13 cellular contexts compared by ENCODE assay signal in the genomic region with DNA sequence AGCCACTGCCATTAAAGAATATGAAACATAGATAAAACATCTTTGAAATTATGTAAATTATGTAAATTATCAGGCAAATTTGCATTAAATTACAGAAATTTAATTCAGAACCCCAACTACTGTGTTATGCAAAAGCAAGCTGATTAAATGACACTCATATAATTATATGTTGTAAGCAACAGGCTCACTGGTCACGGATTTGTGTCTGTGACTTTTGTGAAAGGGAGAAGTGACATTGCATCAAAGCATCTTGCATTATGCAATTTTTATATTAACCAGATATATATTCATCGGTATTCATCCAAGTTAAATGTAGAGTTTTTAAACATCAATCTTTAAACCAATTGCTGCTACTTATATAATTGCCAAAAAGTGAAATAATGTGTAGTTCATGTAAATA. TPM values are rescaled to one million over a fixed set of nuclear protein-coding genes. Genes with fewer than 3 reads are reported as not detected.
DNase-seq lines count a peak whose midpoint lies in the region; ATAC-seq and TF ChIP-seq lines count a peak whose summit lies in the region.
"Had no signal": no experiment of that assay in that cellular context is flagged by ENCODE, and none has a peak within 500 bp of the region (broad histone marks: within the 10 kb centered on the region; RNA-seq: fewer than 3 reads in every experiment).

No MANE protein-coding gene starts in this region.

- H2BK12ac ChIP-seq in trophoblast cell (ENCODE audit: low read length) = no peak overlapping the region

- no peak for TF ChIP-seq CTCF in MCF 10A (IDR thresholded peaks at IDR 0.05; ENCODE audit: unreplicated experiment)

- DNase-seq in AML-193 (lab: John Stamatoyannopoulos, UW) = peak; percentile 73 to 79
- DNase-seq in CD1c-positive myeloid dendritic cell (ENCODE audit: extremely low spot score) = peak; percentile 71
- DNase-seq in NOMO-1 treated with DMSO at 0.1 percent for 48 hours (lab: John Stamatoyannopoulos, UW; ENCODE audit: unreplicated experiment) = peak; percentile 89
- DNase-seq in naive thymus-derived CD4-positive, alpha-beta T cell = no peak
- no peak for DNase-seq in MCF 10A (ENCODE audit: unreplicated experiment)
- DNase-seq in CD8-positive, alpha-beta memory T cell = no peak
- DNase-seq in trophoblast cell = no peak
- DNase-seq: BE2C, DMS53, GF-D8, HCEC 1CT, HFFc6 had no signal

- H3K79me1 ChIP-seq in trophoblast cell (ENCODE audit: low read length) = no peaks in the 10 kb centered on the region

- H3K4me1 Mint-ChIP-seq in naive thymus-derived CD4-positive, alpha-beta T cell = peaks cover 17 to 32% (median 26%) of the 10 kb centered on the region in 7 donors
- no peaks in the 10 kb centered on the region for H3K4me1 Mint-ChIP-seq in MCF 10A (ENCODE audit: insufficient read depth, unreplicated experiment)
- peaks cover 19 to 36% (median 27%) of the 10 kb centered on the region in 3 donors for H3K4me1 Mint-ChIP-seq in CD8-positive, alpha-beta memory T cell

- no peak overlapping the region for H3K4me2 ChIP-seq in trophoblast cell (ENCODE audit: low read length)

- no peak overlapping the region for H4K12ac ChIP-seq in trophoblast cell (ENCODE audit: low read depth, low read length)

- no TSS peak for BruUV-seq in MCF 10A (replicated peaks; lab: Mats Ljungman, UMichigan)

- no peak overlapping the region for H3K4me3 Mint-ChIP-seq in naive thymus-derived CD4-positive, alpha-beta T cell
- H3K4me3 Mint-ChIP-seq in MCF 10A (ENCODE audit: unreplicated experiment) = no peak overlapping the region
- no peak overlapping the region for H3K4me3 Mint-ChIP-seq in CD8-positive, alpha-beta memory T cell
- H3K4me3 Mint-ChIP-seq: HFFc6 had no signal

- CTCF ChIA-PET in naive thymus-derived CD4-positive, alpha-beta T cell (lab: Charles Lee) = interaction anchor here (1.0 to 1.3 kb wide), 2 partner anchors 20 to 43 kb away, joined by 3 to 6 read pairs; no protein-coding TSS in a partner anchor
- CTCF ChIA-PET in MCF 10A (lab: Yijun Ruan, JAX) = no interaction called here
- CTCF ChIA-PET in CD8-positive, alpha-beta memory T cell (lab: Charles Lee) = interaction anchor here (1.3 to 2.0 kb wide), 2 partner anchors 20 kb away, joined by 4 to 13 read pairs; no protein-coding TSS in a partner anchor

- H3K36me3 Mint-ChIP-seq in naive thymus-derived CD4-positive, alpha-beta T cell = peaks cover 0 to 22% (median 8%) of the 10 kb centered on the region in 5 donors
- H3K36me3 Mint-ChIP-seq in MCF 10A (ENCODE audit: insufficient read depth, unreplicated experiment) = no peaks in the 10 kb centered on the region
- peaks cover 0 to 20% (median 7%) of the 10 kb centered on the region in 3 donors for H3K36me3 Mint-ChIP-seq in CD8-positive, alpha-beta memory T cell

- peaks cover 14% of the 10 kb centered on the region in 2 donors for H3K4me1 ChIP-seq in naive thymus-derived CD4-positive, alpha-beta T cell (ENCODE audit: control insufficient read depth in 2 of 2, insufficient read depth in 2 of 2, low read length in 2 of 2)
- peaks cover 15% of the 10 kb centered on the region for H3K4me1 ChIP-seq in CD8-positive, alpha-beta memory T cell (ENCODE audit: insufficient read depth, low read length)
- H3K4me1 ChIP-seq in trophoblast cell (ENCODE audit: control insufficient read depth in 1 of 2, insufficient read depth in 2 of 2, low read length in 2 of 2) = no peaks in the 10 kb centered on the region
- H3K4me1 ChIP-seq: BE2C had no signal

- H3K18ac ChIP-seq in trophoblast cell (ENCODE audit: low read length) = no peak overlapping the region

- no peaks in the 10 kb centered on the region for H3K9me3 Mint-ChIP-seq in naive thymus-derived CD4-positive, alpha-beta T cell
- H3K9me3 Mint-ChIP-seq in MCF 10A (ENCODE audit: unreplicated experiment) = no peaks in the 10 kb centered on the region
- H3K9me3 Mint-ChIP-seq in CD8-positive, alpha-beta memory T cell = no peaks in the 10 kb centered on the region
- H3K9me3 Mint-ChIP-seq: HFFc6 had no signal

- H3K23ac ChIP-seq in trophoblast cell (ENCODE audit: low read length) = no peak overlapping the region

- intact Hi-C loops in naive thymus-derived CD4-positive, alpha-beta T cell (cut with micrococcal nuclease) = loop anchor here in 1 of 2 donors (5.0 kb wide), 1 partner anchor 44 kb away; the partner anchor contains the start of gene CCIN
- intact Hi-C loops in MCF 10A (cut with micrococcal nuclease) = no loop called here

- H4K91ac ChIP-seq in trophoblast cell (ENCODE audit: low read depth, low read length) = no peak overlapping the region

- H3K4ac ChIP-seq in trophoblast cell (ENCODE audit: low read depth, low read length) = no peak overlapping the region

- H2AK5ac ChIP-seq in trophoblast cell (ENCODE audit: low read length) = no peak overlapping the region

- H3K27me3 ChIP-seq in naive thymus-derived CD4-positive, alpha-beta T cell (ENCODE audit: control insufficient read depth in 2 of 2, insufficient read depth in 2 of 2, low read length in 2 of 2) = no peaks in the 10 kb centered on the region
- H3K27me3 ChIP-seq in CD8-positive, alpha-beta memory T cell (ENCODE audit: insufficient read depth, low read length, poor library complexity, severe bottlenecking) = no peaks in the 10 kb centered on the region
- no peaks in the 10 kb centered on the region for H3K27me3 ChIP-seq in trophoblast cell (ENCODE audit: insufficient read depth, low read length)
- H3K27me3 ChIP-seq: BE2C had no signal

- H3K36me3 ChIP-seq in naive thymus-derived CD4-positive, alpha-beta T cell (ENCODE audit: control insufficient read depth in 2 of 3, insufficient read depth in 3 of 3, low read length in 3 of 3) = peaks cover 0 to 19% (median 0%) of the 10 kb centered on the region in 3 experiments
- H3K36me3 ChIP-seq in CD8-positive, alpha-beta memory T cell (ENCODE audit: insufficient read depth, low read length) = peaks cover 3% of the 10 kb centered on the region
- H3K36me3 ChIP-seq in trophoblast cell (ENCODE audit: control insufficient read depth in 1 of 2, insufficient read depth in 2 of 2, low read length in 2 of 2) = peaks cover 0 to 5% of the 10 kb centered on the region in 2 experiments
- H3K36me3 ChIP-seq: BE2C had no signal

- no peak overlapping the region for H4K8ac ChIP-seq in trophoblast cell (ENCODE audit: low read depth, low read length)

- H3K79me2 ChIP-seq in trophoblast cell (ENCODE audit: control insufficient read depth, insufficient read depth, low read length, poor library complexity) = no peaks in the 10 kb centered on the region

- POLR2A ChIA-PET in naive thymus-derived CD4-positive, alpha-beta T cell (lab: Charles Lee) = interaction anchor here (2.1 kb wide), 1 partner anchor 13 kb away, joined by 7 read pairs; the partner anchor contains the start of gene GLIPR2
- POLR2A ChIA-PET in MCF 10A (lab: Yijun Ruan, JAX) = no interaction called here
- POLR2A ChIA-PET in CD8-positive, alpha-beta memory T cell (lab: Charles Lee) = no interaction called here

- ATAC-seq in naive thymus-derived CD4-positive, alpha-beta T cell = peak; percentile 28

- no peak overlapping the region for H2BK5ac ChIP-seq in trophoblast cell (ENCODE audit: low read depth, low read length, poor library complexity)

- no peak overlapping the region for H3K4me3 ChIP-seq in naive thymus-derived CD4-positive, alpha-beta T cell (ENCODE audit: low read length)
- no peak overlapping the region for H3K4me3 ChIP-seq in CD8-positive, alpha-beta memory T cell (ENCODE audit: low read length)
- no peak overlapping the region for H3K4me3 ChIP-seq in trophoblast cell (ENCODE audit: low read depth, low read length)

- no peak overlapping the region for H3K27ac Mint-ChIP-seq in naive thymus-derived CD4-positive, alpha-beta T cell
- H3K27ac Mint-ChIP-seq in MCF 10A (ENCODE audit: low read depth, unreplicated experiment) = no peak overlapping the region
- H3K27ac Mint-ChIP-seq in CD8-positive, alpha-beta memory T cell = peak overlapping the region in 1 of 8 donors; percentile 36
- H3K27ac Mint-ChIP-seq: HFFc6 had no signal

- no CpG with 5 or more reads among the region's 2 CpGs for WGBS in trophoblast cell (ENCODE audit: extremely low coverage, insufficient coverage, insufficient read length)

- H3K9ac ChIP-seq in trophoblast cell (ENCODE audit: low read length) = no peak overlapping the region

- H3K27me3 Mint-ChIP-seq in naive thymus-derived CD4-positive, alpha-beta T cell = no peaks in the 10 kb centered on the region
- H3K27me3 Mint-ChIP-seq in MCF 10A (ENCODE audit: insufficient read depth, unreplicated experiment) = no peaks in the 10 kb centered on the region
- no peaks in the 10 kb centered on the region for H3K27me3 Mint-ChIP-seq in CD8-positive, alpha-beta memory T cell

- H3K27ac ChIP-seq in naive thymus-derived CD4-positive, alpha-beta T cell (ENCODE audit: low read depth, low read length) = no peak overlapping the region
- H3K27ac ChIP-seq in CD8-positive, alpha-beta memory T cell (ENCODE audit: low read depth, low read length) = no peak overlapping the region
- no peak overlapping the region for H3K27ac ChIP-seq in trophoblast cell (ENCODE audit: low read depth, low read length)
- H3K27ac ChIP-seq: C4-2B had no signal

- H3K9me3 ChIP-seq in naive thymus-derived CD4-positive, alpha-beta T cell (ENCODE audit: control insufficient read depth in 2 of 3, low read length in 3 of 3) = no peaks in the 10 kb centered on the region
- no peaks in the 10 kb centered on the region for H3K9me3 ChIP-seq in CD8-positive, alpha-beta memory T cell (ENCODE audit: low read length)
- no peaks in the 10 kb centered on the region for H3K9me3 ChIP-seq in trophoblast cell (ENCODE audit: insufficient read depth, low read depth, low read length)
- H3K9me3 ChIP-seq: BE2C had no signal

- H2BK120ac ChIP-seq in trophoblast cell (ENCODE audit: insufficient read depth, low read length, poor library complexity) = no peak overlapping the region

- no peak overlapping the region for H3K14ac ChIP-seq in trophoblast cell (ENCODE audit: low read length)

- H2AFZ ChIP-seq in trophoblast cell (ENCODE audit: insufficient read depth, low read length, poor library complexity) = no peak overlapping the region

RNA-seq across cellular contexts. Expression of gene GLIPR2, which starts 13.0 kb away (rescaled TPM):
- 10 to 100 TPM in 3 of 5 experiments, 1 to 10 TPM in 2; 7.7 to 74.7 (median 18.6) TPM for total RNA-seq in naive thymus-derived CD4-positive, alpha-beta T cell
- 10 to 100 TPM; 38.8 to 68.6 TPM for polyA plus RNA-seq in naive thymus-derived CD4-positive, alpha-beta T cell
- 0.96 and 3.1 TPM in 2 replicates for total RNA-seq in MCF 10A (2022)
- 10 to 100 TPM; 17.1 to 17.5 TPM for total RNA-seq in CD8-positive, alpha-beta memory T cell
- 139 TPM for polyA plus RNA-seq in CD8-positive, alpha-beta memory T cell
- 23.0 and 24.6 TPM in 2 replicates for polyA plus RNA-seq in trophoblast cell (2013)

RNA-seq across cellular contexts. Expression of gene CCIN, which starts 45.7 kb away (rescaled TPM):
- total RNA-seq in naive thymus-derived CD4-positive, alpha-beta T cell = 1 to 10 TPM in 1 of 5 experiments, under 1 TPM in 2, not detected in 2; 0.15 to 3.6 (median 0.56) TPM
- polyA plus RNA-seq in naive thymus-derived CD4-positive, alpha-beta T cell = under 1 TPM in 1 of 2 donors, not detected in 1; 0.41 TPM
- not detected in 2 replicates for total RNA-seq in MCF 10A (2022)
- total RNA-seq in CD8-positive, alpha-beta memory T cell = not detected
- polyA plus RNA-seq in CD8-positive, alpha-beta memory T cell = 0.14 TPM
- 0.23 and 0.33 TPM in 2 replicates for polyA plus RNA-seq in trophoblast cell (2013)

Comparison
In these comparisons a context has a peak if more than half of its experiments do, and no peak if none do; other contexts are left out.
1. DNase-seq: peak in AML-193 (2 of 2), CD1c-positive myeloid dendritic cell (single experiment) and NOMO-1 treated with DMSO at 0.1 percent for 48 hours (single experiment); none in naive thymus-derived CD4-positive, alpha-beta T cell (0 of 9), MCF 10A (single experiment), CD8-positive, alpha-beta memory T cell (0 of 5) and trophoblast cell (0 of 2).